In the genomic region with DNA sequence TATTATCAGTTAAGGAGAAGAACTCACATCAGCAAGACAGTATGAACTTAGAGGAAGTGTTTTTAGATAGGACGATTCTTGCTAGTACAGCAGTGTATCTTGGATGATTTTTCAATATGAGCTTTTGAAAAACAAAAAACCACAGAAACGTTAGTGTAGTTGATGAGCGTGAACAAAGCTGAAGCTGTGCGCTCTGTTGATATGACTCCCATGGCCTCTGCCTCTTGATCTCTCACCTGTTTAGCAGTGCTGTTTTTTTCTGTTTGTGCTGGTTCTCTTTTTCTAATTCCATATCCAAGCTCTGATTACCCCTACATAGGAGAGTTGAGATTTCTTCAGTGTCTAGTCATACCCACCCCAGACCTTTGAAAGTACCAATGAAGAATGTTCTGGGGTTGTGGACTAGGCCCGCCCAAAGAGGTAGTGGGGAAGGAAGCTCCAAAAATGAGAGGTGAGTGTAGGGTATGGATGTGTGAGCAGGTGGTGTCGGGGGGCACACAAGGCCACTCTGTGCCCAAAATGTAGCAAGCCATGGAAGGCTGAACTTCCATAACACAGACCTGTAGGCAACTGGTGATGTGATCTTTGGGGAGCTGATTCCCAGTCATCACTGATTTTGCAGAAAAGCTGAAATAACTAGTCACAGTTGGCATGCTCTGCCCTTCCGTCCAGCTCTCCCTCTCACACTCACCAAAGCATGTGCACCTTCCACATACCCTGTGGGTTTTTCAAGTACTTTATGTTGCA, we compare ENCODE assay signal across 18 cellular contexts. TPM values are rescaled to one million over a fixed set of nuclear protein-coding genes. Genes with fewer than 3 reads are reported as not detected.
A peak's percentile ranks its signal among the peaks of the same experiment; 100 is the strongest.
DNase-seq lines count a peak whose midpoint lies in the region; ATAC-seq lines count a peak whose summit lies in the region.
"Had no signal": no experiment of that assay in that cellular context is flagged by ENCODE, and none has a peak within 500 bp of the region (broad histone marks: within the 10 kb centered on the region; RNA-seq: fewer than 3 reads in every experiment).

No MANE protein-coding gene starts in this region.

- CTCF ChIA-PET in activated CD4-positive, alpha-beta T cell treated with anti-CD3 and anti-CD28 coated beads for 36 hours (lab: Charles Lee): interaction anchor here (0.8 to 7.6 kb wide), 19 partner anchors 11 to 334 kb away, joined by 3 to 88 read pairs (median 4); no protein-coding TSS in a partner anchor

- no peaks in the 10 kb centered on the region for H3K36me3 Mint-ChIP-seq in activated CD4-positive, alpha-beta T cell treated with anti-CD3 and anti-CD28 coated beads for 36 hours (ENCODE audit: low read depth)
- H3K36me3 Mint-ChIP-seq in activated T-helper 17 cell treated with anti-CD3 and anti-CD28 coated beads, Interleukin-2, amount 50 U/mL, for 72 hours (ENCODE audit: low read depth): peaks cover 6% of the 10 kb centered on the region
- no peaks in the 10 kb centered on the region for H3K36me3 Mint-ChIP-seq in stimulated activated memory B cell treated with anti-CD40 and anti-IgM and Interleukin-4, amounts not matched to agents 10 μg/mL and 1 μg/mL and 100 μg/mL, for 72 hours
- H3K36me3 Mint-ChIP-seq: brain had no signal

- H3K4me3 Mint-ChIP-seq in activated CD4-positive, alpha-beta T cell treated with anti-CD3 and anti-CD28 coated beads for 36 hours: peak overlapping the region; percentile 15
- H3K4me3 Mint-ChIP-seq in activated T-helper 17 cell treated with anti-CD3 and anti-CD28 coated beads, Interleukin-2, amount 50 U/mL, for 72 hours: peak overlapping the region; percentile 26
- no peak overlapping the region for H3K4me3 Mint-ChIP-seq in stimulated activated memory B cell treated with anti-CD40 and anti-IgM and Interleukin-4, amounts not matched to agents 10 μg/mL and 1 μg/mL and 100 μg/mL, for 72 hours
- H3K4me3 Mint-ChIP-seq: brain; dendritic cell treated with granulocyte-macrophage colony-stimulating factor and Interleukin-4, amounts not matched to agents 40 ng/mL and 50 ng/mL, for 4 days had no signal

- no peaks in the 10 kb centered on the region for H3K27me3 Mint-ChIP-seq in activated CD4-positive, alpha-beta T cell treated with anti-CD3 and anti-CD28 coated beads for 36 hours
- H3K27me3 Mint-ChIP-seq in activated T-helper 17 cell treated with anti-CD3 and anti-CD28 coated beads, Interleukin-2, amount 50 U/mL, for 72 hours: no peaks in the 10 kb centered on the region
- H3K27me3 Mint-ChIP-seq in stimulated activated memory B cell treated with anti-CD40 and anti-IgM and Interleukin-4, amounts not matched to agents 10 μg/mL and 1 μg/mL and 100 μg/mL, for 72 hours: peaks cover 8% of the 10 kb centered on the region
- H3K27me3 Mint-ChIP-seq: brain had no signal

- ATAC-seq in activated CD4-positive, alpha-beta T cell treated with anti-CD3 and anti-CD28 coated beads for 36 hours: peak; percentile 73
- ATAC-seq in activated T-helper 17 cell treated with anti-CD3 and anti-CD28 coated beads, Interleukin-2, amount 50 U/mL, for 72 hours (replicated peaks): peak; percentile 76
- ATAC-seq in stimulated activated memory B cell treated with anti-CD40 and anti-IgM and Interleukin-4, amounts not matched to agents 10 μg/mL and 1 μg/mL and 100 μg/mL, for 72 hours: peak; percentile 65
- ATAC-seq in HG03378 (IDR thresholded peaks at IDR 0.05; ENCODE audit: unreplicated experiment) (no peak), GM21576 (IDR thresholded peaks at IDR 0.05; ENCODE audit: unreplicated experiment) (no peak), GM18861 (IDR thresholded peaks at IDR 0.05; ENCODE audit: unreplicated experiment) (no peak)
- ATAC-seq: gastrocnemius medialis, left lung had no signal

- H3K4me1 Mint-ChIP-seq in activated CD4-positive, alpha-beta T cell treated with anti-CD3 and anti-CD28 coated beads for 36 hours: peaks cover 45% of the 10 kb centered on the region
- H3K4me1 Mint-ChIP-seq in activated T-helper 17 cell treated with anti-CD3 and anti-CD28 coated beads, Interleukin-2, amount 50 U/mL, for 72 hours: no peaks in the 10 kb centered on the region
- H3K4me1 Mint-ChIP-seq in stimulated activated memory B cell treated with anti-CD40 and anti-IgM and Interleukin-4, amounts not matched to agents 10 μg/mL and 1 μg/mL and 100 μg/mL, for 72 hours: peaks cover 30% of the 10 kb centered on the region

- peak; percentile 26 for DNase-seq in activated CD4-positive, alpha-beta T cell treated with anti-CD3 and anti-CD28 coated beads for 36 hours
- DNase-seq in activated CD4-positive, alpha-beta T cell treated with anti-CD3 and anti-CD28 coated beads for 4 hours: no peak
- peak; percentile 14 for DNase-seq in OCI-M1 (lab: John Stamatoyannopoulos, UW)
- DNase-seq: 8988T; activated CD4-positive, alpha-beta T cell treated with anti-CD3 and anti-CD28 coated beads for 48 hours; activated gamma-delta T cell; C1 segment of cervical spinal cord; DMS79; gastrocnemius medialis; left lung; NCI-H446 had no signal

- intact Hi-C loops in activated CD4-positive, alpha-beta T cell treated with anti-CD3 and anti-CD28 coated beads for 36 hours (cut with DNase I, micrococcal nuclease): loop anchor here in 1 of 2 experiments (5.0 kb wide), 1 partner anchor 201 kb away; the partner anchor contains the start of gene DYNC1LI1

- peak overlapping the region; percentile 93 for H3K27ac Mint-ChIP-seq in activated CD4-positive, alpha-beta T cell treated with anti-CD3 and anti-CD28 coated beads for 36 hours
- peak overlapping the region; percentile 41 for H3K27ac Mint-ChIP-seq in activated T-helper 17 cell treated with anti-CD3 and anti-CD28 coated beads, Interleukin-2, amount 50 U/mL, for 72 hours
- H3K27ac Mint-ChIP-seq in stimulated activated memory B cell treated with anti-CD40 and anti-IgM and Interleukin-4, amounts not matched to agents 10 μg/mL and 1 μg/mL and 100 μg/mL, for 72 hours: peak overlapping the region; percentile 15
- H3K27ac Mint-ChIP-seq: brain; dendritic cell treated with granulocyte-macrophage colony-stimulating factor and Interleukin-4, amounts not matched to agents 40 ng/mL and 50 ng/mL, for 4 days had no signal

- POLR2A ChIA-PET in activated CD4-positive, alpha-beta T cell treated with anti-CD3 and anti-CD28 coated beads for 36 hours (lab: Charles Lee): interaction anchor here (0.5 to 1.3 kb wide), 6 partner anchors 67 to 1069 kb away, joined by 3 to 6 read pairs (median 3); partner anchors contain the start of gene GPD1L

- H3K9me3 Mint-ChIP-seq in activated CD4-positive, alpha-beta T cell treated with anti-CD3 and anti-CD28 coated beads for 36 hours (ENCODE audit: low read depth): no peaks in the 10 kb centered on the region
- H3K9me3 Mint-ChIP-seq in activated T-helper 17 cell treated with anti-CD3 and anti-CD28 coated beads, Interleukin-2, amount 50 U/mL, for 72 hours: no peaks in the 10 kb centered on the region
- H3K9me3 Mint-ChIP-seq in stimulated activated memory B cell treated with anti-CD40 and anti-IgM and Interleukin-4, amounts not matched to agents 10 μg/mL and 1 μg/mL and 100 μg/mL, for 72 hours: no peaks in the 10 kb centered on the region
- H3K9me3 Mint-ChIP-seq: brain; dendritic cell treated with granulocyte-macrophage colony-stimulating factor and Interleukin-4, amounts not matched to agents 40 ng/mL and 50 ng/mL, for 4 days had no signal

RNA-seq across cellular contexts. Expression of gene CMTM7, which starts 20.0 kb away (rescaled TPM):
- 10 to 100 TPM; 41.1 to 67.0 TPM for total RNA-seq in activated CD4-positive, alpha-beta T cell treated with anti-CD3 and anti-CD28 coated beads for 36 hours
- 10 to 100 TPM; 26.9 to 51.1 TPM for total RNA-seq in activated T-helper 17 cell treated with anti-CD3 and anti-CD28 coated beads, Interleukin-2, amount 50 U/mL, for 72 hours

Comparison
In these comparisons a context has a peak if more than half of its experiments do, and no peak if none do; other contexts are left out.
1. DNase-seq: peak in activated CD4-positive, alpha-beta T cell treated with anti-CD3 and anti-CD28 coated beads for 36 hours (single experiment) and OCI-M1 (single experiment); none in activated CD4-positive, alpha-beta T cell treated with anti-CD3 and anti-CD28 coated beads for 4 hours (0 of 2).
2. ATAC-seq: peak in activated CD4-positive, alpha-beta T cell treated with anti-CD3 and anti-CD28 coated beads for 36 hours (single experiment), activated T-helper 17 cell treated with anti-CD3 and anti-CD28 coated beads, Interleukin-2, amount 50 U/mL, for 72 hours (single experiment) and stimulated activated memory B cell treated with anti-CD40 and anti-IgM and Interleukin-4, amounts not matched to agents 10 μg/mL and 1 μg/mL and 100 μg/mL, for 72 hours (single experiment); none in HG03378 (single experiment), GM21576 (single experiment) and GM18861 (single experiment).
3. H3K27ac Mint-ChIP-seq: peak in every context shown above with its lines; median percentile 93 in activated CD4-positive, alpha-beta T cell treated with anti-CD3 and anti-CD28 coated beads for 36 hours; 41 in activated T-helper 17 cell treated with anti-CD3 and anti-CD28 coated beads, Interleukin-2, amount 50 U/mL, for 72 hours; 15 in stimulated activated memory B cell treated with anti-CD40 and anti-IgM and Interleukin-4, amounts not matched to agents 10 μg/mL and 1 μg/mL and 100 μg/mL, for 72 hours.